Comparison of ENCODE assay signal across 8 cellular contexts in the genomic region with DNA sequence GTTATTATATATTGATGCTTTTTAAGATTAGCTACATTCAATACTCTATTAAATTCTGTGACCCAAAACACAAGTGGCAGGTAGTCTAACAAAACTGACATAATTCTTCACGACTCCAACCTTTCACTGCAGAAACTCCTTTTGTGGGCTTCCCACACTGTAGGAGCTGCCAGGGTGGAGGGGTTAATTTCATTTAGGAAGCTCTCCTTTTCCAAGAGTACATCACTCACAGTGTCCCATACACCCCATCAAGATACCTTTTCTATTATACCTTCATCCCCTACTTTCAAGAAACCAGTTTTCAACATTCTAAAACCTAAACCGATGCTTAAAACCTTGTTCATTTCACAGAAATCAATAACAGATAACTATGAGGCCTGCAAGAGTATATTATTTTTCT.
DNase-seq lines count a peak whose midpoint lies in the region; ATAC-seq and TF ChIP-seq lines count a peak whose summit lies in the region.

No MANE protein-coding gene starts in this region.

- TF ChIP-seq CTCF in LNCaP clone FGC (IDR thresholded peaks at IDR 0.05; ENCODE audit: control insufficient read depth, extremely low read depth, insufficient read depth) = no peak
- TF ChIP-seq CTCF in nephron (IDR thresholded peaks at IDR 0.05; ENCODE audit: unreplicated experiment in 3 of 3) = no peak

- peaks cover 3% of the 10 kb centered on the region for H3K9me3 Mint-ChIP-seq in nephron

- no peak overlapping the region for H3K27ac ChIP-seq in duodenal mucosa (ENCODE audit: low read depth, low read length)

- H3K4me1 Mint-ChIP-seq in nephron = peaks cover 47% of the 10 kb centered on the region

- H3K4me3 ChIP-seq in GM08714 (ENCODE audit: low read length) = peak overlapping the region; percentile 96
- H3K4me3 ChIP-seq in LNCaP clone FGC (ENCODE audit: low read depth, low read length) = peak overlapping the region; percentile 69
- peak overlapping the region; percentile 78 to 91 for H3K4me3 ChIP-seq in duodenal mucosa (ENCODE audit: low read depth in 1 of 2, low read length in 2 of 2)

- H3K9me3 ChIP-seq in duodenal mucosa (ENCODE audit: control insufficient read depth in 1 of 2, low read length in 2 of 2) = no peaks in the 10 kb centered on the region

- H3K9ac ChIP-seq in duodenal mucosa (ENCODE audit: low read depth in 1 of 2, low read length in 2 of 2) = peak overlapping the region; percentile 84 to 87

- no peaks in the 10 kb centered on the region for H3K27me3 ChIP-seq in duodenal mucosa (ENCODE audit: control insufficient read depth in 1 of 2, insufficient read depth in 2 of 2, low read length in 2 of 2)

- peaks cover 21% of the 10 kb centered on the region for H3K36me3 Mint-ChIP-seq in nephron (ENCODE audit: low read depth)

- H3K4me1 ChIP-seq in duodenal mucosa (ENCODE audit: control insufficient read depth in 1 of 2, insufficient read depth in 2 of 2, low read length in 2 of 2) = peaks cover 16 to 18% of the 10 kb centered on the region in 2 donors

- ATAC-seq in GM21619 (IDR thresholded peaks at IDR 0.05; ENCODE audit: unreplicated experiment) (no peak), GM18868 (IDR thresholded peaks at IDR 0.05; ENCODE audit: unreplicated experiment) (no peak)

- peak overlapping the region; percentile 92 to 96 (median 92) for H3K27ac Mint-ChIP-seq in nephron

- DNase-seq in LNCaP clone FGC (ENCODE audit: low read depth) (no peak), ecto neural progenitor cell (ENCODE audit: low spot score) (no peak), AG08395 (ENCODE audit: low spot score) (no peak)

- H3K36me3 ChIP-seq in duodenal mucosa (ENCODE audit: control insufficient read depth in 1 of 2, insufficient read depth in 2 of 2, low read length in 2 of 2) = no peaks in the 10 kb centered on the region

- peak overlapping the region; percentile 92 to 95 (median 94) for H3K4me3 Mint-ChIP-seq in nephron

- no peaks in the 10 kb centered on the region for H3K27me3 Mint-ChIP-seq in nephron (ENCODE audit: low read depth)
